ENCODE assay signal across 16 cellular contexts in the genomic region with DNA sequence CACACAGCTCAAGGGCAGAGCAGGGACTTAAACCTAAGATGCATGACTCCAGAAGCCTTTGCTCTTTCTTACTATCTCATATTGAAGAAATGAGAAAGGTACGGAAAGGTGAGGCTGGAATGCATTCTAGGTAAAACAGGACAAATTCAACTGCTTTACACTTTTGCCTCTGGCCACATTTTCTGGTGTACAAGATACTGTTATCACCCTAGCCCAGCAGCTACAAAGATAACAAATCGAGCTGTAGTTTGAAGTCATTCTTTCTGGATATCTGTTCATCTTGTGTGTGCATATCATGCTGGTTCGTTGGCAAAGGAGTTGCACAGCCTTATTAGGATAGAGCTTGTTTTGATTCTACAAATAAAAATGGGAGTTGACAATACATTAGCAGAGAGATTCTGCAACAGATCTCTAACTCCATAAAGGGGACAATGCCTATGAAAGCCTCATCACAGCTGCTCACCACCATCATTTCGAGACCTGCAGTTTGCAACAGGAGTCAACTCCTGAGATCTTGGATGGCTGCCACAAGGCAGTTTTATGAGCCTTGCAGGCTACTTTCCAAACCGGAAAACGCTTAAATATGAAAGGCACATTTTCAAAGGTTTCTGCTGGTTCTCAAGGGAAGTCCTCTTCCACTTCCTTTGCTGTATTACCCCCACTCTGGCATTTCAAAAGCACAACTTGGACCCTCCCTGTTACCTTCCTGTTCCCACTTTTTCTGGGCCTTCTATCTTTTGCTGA.
DNase-seq lines count a peak whose midpoint lies in the region; ATAC-seq, FAIRE-seq and TF ChIP-seq lines count a peak whose summit lies in the region.
"Had no signal": no experiment of that assay in that cellular context is flagged by ENCODE, and none has a peak within 500 bp of the region (broad histone marks: within the 10 kb centered on the region; RNA-seq: fewer than 3 reads in every experiment).

No MANE protein-coding gene starts in this region.

- H3K36me3 ChIP-seq in pancreas, result no peaks in the 10 kb centered on the region
- H3K36me3 ChIP-seq: BLaER1, SJSA1 had no signal

- DNase-seq in DMS79 treated with DMSO at 0.1 percent for 48 hours (lab: John Stamatoyannopoulos, UW) (peak; percentile 99), NCI-H1092 treated with DMSO at 0.1 percent for 48 hours (lab: John Stamatoyannopoulos, UW) (peak; percentile 61), amniotic epithelial cell (ENCODE audit: low read depth) (peak; percentile 49), pancreas (peak in 3 of 6 donors; percentile 30 to 42 (median 34)), ACHN (no peak)
- no peak for DNase-seq in activated naive CD4-positive, alpha-beta T cell treated with Interleukin-2 at 50 U/mL for 16 hours
- DNase-seq: activated T-cell treated with anti-CD3 and anti-CD28 coated beads, Interleukin-2, amount 50 U/mL, for 24 hours; amniotic stem cell; NCI-H446 treated with DMSO at 0.1 percent for 48 hours; occipital lobe had no signal

- FAIRE-seq in pancreas (lab: Jason Lieb, UNC), result peak; percentile 39

- no peaks in the 10 kb centered on the region for H3K27me3 ChIP-seq in pancreas
- H3K27me3 ChIP-seq: BLaER1 had no signal

- in situ Hi-C loops in ACHN (cut with HindIII; ENCODE audit: low pct_ligation_motif_present, low pct_unique_long_range_greater_than_20kb, low sequenced_read_pairs), result no loop called here

- 24 to 26% methylated on average over 6 of the region's 6 CpGs for WGBS in pancreas, 2 donors

- ATAC-seq in pancreas, result peak; percentile 23 to 45 (median 30)
- no peak for ATAC-seq in GM21528 (IDR thresholded peaks at IDR 0.05; ENCODE audit: low FRiP score, unreplicated experiment)
- no peak for ATAC-seq in HG03378 (IDR thresholded peaks at IDR 0.05; ENCODE audit: unreplicated experiment)
- ATAC-seq: stimulated activated memory B cell treated with anti-CD40 and anti-IgM and Interleukin-4, amounts not matched to agents 10 μg/mL and 1 μg/mL and 100 μg/mL, for 72 hours had no signal

- peak overlapping the region in 2 of 4 donors; percentile 37 to 40 for H3K27ac ChIP-seq in pancreas
- H3K27ac ChIP-seq: BLaER1, SJSA1 had no signal

- no peaks in the 10 kb centered on the region for H3K9me3 ChIP-seq in pancreas
- H3K9me3 ChIP-seq: BLaER1, SJSA1 had no signal

- intact Hi-C loops in pancreas (cut with DNase I), result no loop called here

- no peak overlapping the region for H3K4me3 ChIP-seq in pancreas
- H3K4me3 ChIP-seq: BLaER1, lung, SJSA1 had no signal

- no peak for TF ChIP-seq CTCF in pancreas (IDR thresholded peaks at IDR 0.05)

- H3K4me1 ChIP-seq in pancreas, result peaks cover 37 to 61% (median 41%) of the 10 kb centered on the region in 3 donors
- H3K4me1 ChIP-seq: BLaER1 had no signal

Comparison
In these comparisons a context has a peak if more than half of its experiments do, and no peak if none do; other contexts are left out.
1. DNase-seq: peak in DMS79 treated with DMSO at 0.1 percent for 48 hours (single experiment), NCI-H1092 treated with DMSO at 0.1 percent for 48 hours (single experiment) and amniotic epithelial cell (single experiment); none in ACHN (single experiment) and activated naive CD4-positive, alpha-beta T cell treated with Interleukin-2 at 50 U/mL for 16 hours (single experiment).
2. ATAC-seq: peak in pancreas (4 of 4); none in GM21528 (single experiment) and HG03378 (single experiment).